Comparison of ENCODE assay signal across 8 cellular contexts in genomic region chr14:65287264-65288131, GRCh38.
DNase-seq lines count a peak whose midpoint lies in the region; ATAC-seq and TF ChIP-seq lines count a peak whose summit lies in the region.

No MANE protein-coding gene starts in this region.

- no peaks in the 10 kb centered on the region for H3K36me3 Mint-ChIP-seq in central memory CD8-positive, alpha-beta T cell (ENCODE audit: insufficient read depth)

- peak overlapping the region in 1 of 4 donors; percentile 69 for H3K27ac ChIP-seq in tibial nerve

- no peak overlapping the region for H3K4me3 ChIP-seq in tibial nerve

- peak overlapping the region; percentile 67 for H3K4me3 Mint-ChIP-seq in central memory CD8-positive, alpha-beta T cell

- peaks cover 28% of the 10 kb centered on the region for H3K4me1 Mint-ChIP-seq in central memory CD8-positive, alpha-beta T cell

- H3K27ac Mint-ChIP-seq in central memory CD8-positive, alpha-beta T cell (ENCODE audit: low read depth) = peak overlapping the region; percentile 87

- DNase-seq in T-helper 9 cell (peak; percentile 9), OCI-M1 (lab: John Stamatoyannopoulos, UW) (no peak), tibial nerve (ENCODE audit: low spot score in 2 of 2) (no peak), NCI-H2107 (lab: John Stamatoyannopoulos, UW) (no peak)
- DNase-seq in central memory CD8-positive, alpha-beta T cell (ENCODE audit: low spot score in 2 of 2) = no peak
- peak; percentile 78 for DNase-seq in stimulated activated CD8-positive, alpha-beta memory T cell treated with anti-CD3 and anti-CD28 coated beads, Interleukin-4, amount 100 ng/mL, for 48 hours

- H3K27me3 Mint-ChIP-seq in central memory CD8-positive, alpha-beta T cell = no peaks in the 10 kb centered on the region

- H3K36me3 ChIP-seq in tibial nerve = no peaks in the 10 kb centered on the region

- TF ChIP-seq EP300 in tibial nerve (IDR thresholded peaks at IDR 0.05) = no peak

- ATAC-seq in GM18861 (IDR thresholded peaks at IDR 0.05; ENCODE audit: unreplicated experiment) (peak; percentile 40), HG02884 (IDR thresholded peaks at IDR 0.05; ENCODE audit: unreplicated experiment) (peak; percentile 66)
- peak; percentile 76 for ATAC-seq in central memory CD8-positive, alpha-beta T cell (replicated peaks; ENCODE audit: extremely low read depth, poor library complexity, severe bottlenecking)

- WGBS in tibial nerve, 2 donors = 81% methylated on average over 29 of the region's 29 CpGs

- H3K27me3 ChIP-seq in tibial nerve = no peaks in the 10 kb centered on the region

- no peaks in the 10 kb centered on the region for H3K9me3 Mint-ChIP-seq in central memory CD8-positive, alpha-beta T cell

- no peak for TF ChIP-seq POLR2A in tibial nerve (IDR thresholded peaks at IDR 0.05)

- TF ChIP-seq CTCF in tibial nerve (IDR thresholded peaks at IDR 0.05) = no peak

- no peaks in the 10 kb centered on the region for H3K9me3 ChIP-seq in tibial nerve

- H3K4me1 ChIP-seq in tibial nerve = peaks cover 0 to 19% (median 5%) of the 10 kb centered on the region in 4 donors

Comparison
In these comparisons a context has a peak if more than half of its experiments do, and no peak if none do; other contexts are left out.
1. DNase-seq: peak in T-helper 9 cell (single experiment) and stimulated activated CD8-positive, alpha-beta memory T cell treated with anti-CD3 and anti-CD28 coated beads, Interleukin-4, amount 100 ng/mL, for 48 hours (single experiment); none in central memory CD8-positive, alpha-beta T cell (0 of 2), OCI-M1 (single experiment), tibial nerve (0 of 2) and NCI-H2107 (single experiment).
2. Peak in every context shown above with its lines, with median percentiles within 50 percentile points of each other: ATAC-seq.